ENCODE assay signal across 13 cellular contexts in genomic region chr9:117936185-117936758, GRCh38.
DNase-seq lines count a peak whose midpoint lies in the region; ATAC-seq and TF ChIP-seq lines count a peak whose summit lies in the region.
"Had no signal": no experiment of that assay in that cellular context is flagged by ENCODE, and none has a peak within 500 bp of the region (broad histone marks: within the 10 kb centered on the region; RNA-seq: fewer than 3 reads in every experiment).

No MANE protein-coding gene starts in this region.

- H3K27me3 Mint-ChIP-seq in glutamatergic neuron (ENCODE audit: unreplicated experiment): peaks cover 3% of the 10 kb centered on the region
- peaks cover 3 to 6% of the 10 kb centered on the region in 2 donors for H3K27me3 Mint-ChIP-seq in natural killer cell (ENCODE audit: low read depth in 2 of 2)
- H3K27me3 Mint-ChIP-seq: activated CD4-positive, alpha-beta memory T cell treated with anti-CD3 and anti-CD28 coated beads for 36 hours had no signal

- H3K9me3 Mint-ChIP-seq in glutamatergic neuron (ENCODE audit: unreplicated experiment): peaks cover 9% of the 10 kb centered on the region
- peaks cover 2 to 7% of the 10 kb centered on the region in 2 donors for H3K9me3 Mint-ChIP-seq in natural killer cell
- H3K9me3 Mint-ChIP-seq: activated CD4-positive, alpha-beta memory T cell treated with anti-CD3 and anti-CD28 coated beads for 36 hours; nephron had no signal

- intact Hi-C loops in natural killer cell (cut with micrococcal nuclease): no loop called here

- ATAC-seq in GM18907 (IDR thresholded peaks at IDR 0.05; ENCODE audit: unreplicated experiment): peak; percentile 99
- ATAC-seq in GM21825 (IDR thresholded peaks at IDR 0.05; ENCODE audit: unreplicated experiment): peak; percentile 94
- ATAC-seq in HG03469 (IDR thresholded peaks at IDR 0.05; ENCODE audit: unreplicated experiment): peak; percentile 100
- ATAC-seq in natural killer cell: no peak

- H3K4me1 Mint-ChIP-seq in glutamatergic neuron (ENCODE audit: low read depth, unreplicated experiment) (peaks cover 27% of the 10 kb centered on the region), natural killer cell (no peaks in the 10 kb centered on the region)
- H3K4me1 Mint-ChIP-seq: nephron had no signal

- TF ChIP-seq CTCF in glutamatergic neuron (IDR thresholded peaks at IDR 0.05; ENCODE audit: partially characterized antibody, unreplicated experiment) (no peak), natural killer cell (IDR thresholded peaks at IDR 0.05) (no peak)

- H3K4me3 Mint-ChIP-seq in glutamatergic neuron (ENCODE audit: unreplicated experiment) (no peak overlapping the region), natural killer cell (no peak overlapping the region)
- H3K4me3 Mint-ChIP-seq: activated CD4-positive, alpha-beta memory T cell treated with anti-CD3 and anti-CD28 coated beads for 36 hours; nephron had no signal

- H3K36me3 Mint-ChIP-seq in glutamatergic neuron (ENCODE audit: unreplicated experiment): no peaks in the 10 kb centered on the region
- H3K36me3 Mint-ChIP-seq in natural killer cell: peaks cover 7% of the 10 kb centered on the region
- H3K36me3 Mint-ChIP-seq: activated CD4-positive, alpha-beta memory T cell treated with anti-CD3 and anti-CD28 coated beads for 36 hours had no signal

- no peak for DNase-seq in glutamatergic neuron
- DNase-seq in activated T-cell treated with anti-CD3 and anti-CD28 coated beads, Interleukin-2, amount 50 U/mL, for 1 hour: no peak
- DNase-seq in NCI-H2081 treated with DMSO at 0.1 percent for 48 hours (lab: John Stamatoyannopoulos, UW): no peak
- no peak for DNase-seq in natural killer cell
- no peak for DNase-seq in stimulated activated naive CD4-positive, alpha-beta T cell treated with Interleukin-2 at 50 U/mL for 16 hours (lab: John Stamatoyannopoulos, UW)
- DNase-seq: activated CD4-positive, alpha-beta memory T cell treated with anti-CD3 and anti-CD28 coated beads for 36 hours; HCEC 1CT; MG63; stomach had no signal

- H3K27ac Mint-ChIP-seq in glutamatergic neuron (ENCODE audit: unreplicated experiment) (peak overlapping the region; percentile 60), natural killer cell (no peak overlapping the region)
- H3K27ac Mint-ChIP-seq: activated CD4-positive, alpha-beta memory T cell treated with anti-CD3 and anti-CD28 coated beads for 36 hours; nephron had no signal

Comparison
In these comparisons a context has a peak if more than half of its experiments do, and no peak if none do; other contexts are left out.
1. ATAC-seq: peak in GM18907 (single experiment), GM21825 (single experiment) and HG03469 (single experiment); none in natural killer cell (0 of 3).